In genomic region chr11:93512965-93513667, GRCh38 we compare ENCODE assay signal across 12 cellular contexts. TPM values are rescaled to one million over a fixed set of nuclear protein-coding genes. Genes with fewer than 3 reads are reported as not detected.
A peak's percentile ranks its signal among the peaks of the same experiment; 100 is the strongest.
DNase-seq lines count a peak whose midpoint lies in the region; ATAC-seq and TF ChIP-seq lines count a peak whose summit lies in the region.
"Had no signal": no experiment of that assay in that cellular context is flagged by ENCODE, and none has a peak within 500 bp of the region (broad histone marks: within the 10 kb centered on the region; RNA-seq: fewer than 3 reads in every experiment).

No MANE protein-coding gene starts in this region.

- H3K4me1 Mint-ChIP-seq in memory B cell: peaks cover 11% of the 10 kb centered on the region

- no peak overlapping the region for H3K27ac Mint-ChIP-seq in memory B cell

- intact Hi-C loops in transverse colon (cut with DNase I; ENCODE audit: low total_unique reads): no loop called here

- no peak overlapping the region for H3K4me3 Mint-ChIP-seq in memory B cell

- peaks cover 2% of the 10 kb centered on the region for H3K36me3 Mint-ChIP-seq in memory B cell

- no peaks in the 10 kb centered on the region for H3K36me3 ChIP-seq in transverse colon
- H3K36me3 ChIP-seq: neutrophil had no signal

- no peaks in the 10 kb centered on the region for H3K27me3 Mint-ChIP-seq in memory B cell

- no peak for TF ChIP-seq EP300 in transverse colon (IDR thresholded peaks at IDR 0.05; ENCODE audit: low read depth)

- no peak overlapping the region for H3K27ac ChIP-seq in transverse colon
- H3K27ac ChIP-seq: neutrophil had no signal

- no peak overlapping the region for H3K4me3 ChIP-seq in transverse colon

- in situ Hi-C loops in transverse colon (cut with MboI; ENCODE audit: low pct_ligation_motif_present in 1 of 4, low pct_unique_long_range_greater_than_20kb in 1 of 4, low sequenced_read_pairs in 3 of 4): no loop called here

- H3K9me3 ChIP-seq in transverse colon: no peaks in the 10 kb centered on the region
- H3K9me3 ChIP-seq: neutrophil had no signal

- H3K4me1 ChIP-seq in transverse colon: peaks cover 0 to 6% (median 0%) of the 10 kb centered on the region in 4 donors

- TF ChIP-seq POLR2A in transverse colon (IDR thresholded peaks at IDR 0.05): no peak

- 85 to 91% methylated on average over 3 of the region's 3 CpGs for WGBS in transverse colon (ENCODE audit: low coverage in 1 of 2), 2 donors

- peak; percentile 31 for DNase-seq in SIG-M5 treated with dmso at 0.1 percent for 504 hours (lab: John Stamatoyannopoulos, UW; ENCODE audit: unreplicated experiment)
- DNase-seq in SIG-M5 (lab: John Stamatoyannopoulos, UW): no peak
- no peak for DNase-seq in memory B cell (ENCODE audit: low spot score in 2 of 2)
- no peak for DNase-seq in GM10266 (ENCODE audit: extremely low spot score)
- no peak for DNase-seq in transverse colon
- DNase-seq in activated CD4-positive, alpha-beta T cell treated with anti-CD3 and anti-CD28 coated beads, Interleukin-2, amount 50 U/mL, for 1 hour: no peak
- DNase-seq: DND-41, GOT3, kidney glomerular epithelial cell had no signal

- no peaks in the 10 kb centered on the region for H3K27me3 ChIP-seq in transverse colon
- H3K27me3 ChIP-seq: neutrophil had no signal

- TF ChIP-seq CTCF in GM10266 (IDR thresholded peaks at IDR 0.05; ENCODE audit: control insufficient read depth, insufficient read depth, low read depth, missing control alignments) (no peak), transverse colon (IDR thresholded peaks at IDR 0.05) (no peak)

- peaks cover 4% of the 10 kb centered on the region for H3K9me3 Mint-ChIP-seq in memory B cell

- ATAC-seq in GM21786 (IDR thresholded peaks at IDR 0.05; ENCODE audit: unreplicated experiment) (peak; percentile 69), HG03175 (IDR thresholded peaks at IDR 0.05; ENCODE audit: unreplicated experiment) (peak; percentile 84), memory B cell (ENCODE audit: low read depth) (peak; percentile 89)

RNA-seq across cellular contexts. Expression of gene SMCO4, which starts 30.1 kb away (rescaled TPM):
- 10 to 100 TPM in 3 of 4 donors, not detected in 1; 33.3 to 80.4 (median 37.0) TPM for total RNA-seq in transverse colon
